11 cellular contexts compared by ENCODE assay signal in genomic region chr4:184441461-184442392, GRCh38. TPM values are rescaled to one million over a fixed set of nuclear protein-coding genes. Genes with fewer than 3 reads are reported as not detected.
DNase-seq lines count a peak whose midpoint lies in the region; ATAC-seq lines count a peak whose summit lies in the region.
"Had no signal": no experiment of that assay in that cellular context is flagged by ENCODE, and none has a peak within 500 bp of the region (broad histone marks: within the 10 kb centered on the region; RNA-seq: fewer than 3 reads in every experiment).

No MANE protein-coding gene starts in this region.

- H3K27ac ChIP-seq in iPS-18a (ENCODE audit: low read length): peak overlapping the region; percentile 13
- H3K27ac ChIP-seq: SK-N-MC had no signal

- no peaks in the 10 kb centered on the region for H3K9me3 ChIP-seq in iPS-18a (ENCODE audit: control insufficient read depth, low read depth, low read length)

- peaks cover 32% of the 10 kb centered on the region for H3K36me3 Mint-ChIP-seq in activated CD4-positive, alpha-beta T cell treated with anti-CD3 and anti-CD28 coated beads, Interleukin-2, amount 10 ng/mL, durations not matched to agents 24 days and 14 days (ENCODE audit: low read depth)
- peaks cover 37% of the 10 kb centered on the region for H3K36me3 Mint-ChIP-seq in stimulated activated memory B cell treated with anti-CD40 and anti-IgM and Interleukin-4, amounts not matched to agents 10 μg/mL and 1 μg/mL and 100 μg/mL, for 72 hours

- H3K27me3 Mint-ChIP-seq in activated CD4-positive, alpha-beta T cell treated with anti-CD3 and anti-CD28 coated beads, Interleukin-2, amount 10 ng/mL, durations not matched to agents 24 days and 14 days: no peaks in the 10 kb centered on the region
- no peaks in the 10 kb centered on the region for H3K27me3 Mint-ChIP-seq in stimulated activated memory B cell treated with anti-CD40 and anti-IgM and Interleukin-4, amounts not matched to agents 10 μg/mL and 1 μg/mL and 100 μg/mL, for 72 hours

- no peaks in the 10 kb centered on the region for H3K36me3 ChIP-seq in iPS-18a (ENCODE audit: control insufficient read depth, low read depth, low read length)

- peak overlapping the region; percentile 48 for H3K9ac ChIP-seq in iPS-18a (ENCODE audit: low read length)

- peak overlapping the region; percentile 13 for H3K4me3 ChIP-seq in iPS-18a (ENCODE audit: low read length)
- H3K4me3 ChIP-seq: SK-N-MC had no signal

- peak overlapping the region; percentile 43 for H3K27ac Mint-ChIP-seq in activated CD4-positive, alpha-beta T cell treated with anti-CD3 and anti-CD28 coated beads, Interleukin-2, amount 10 ng/mL, durations not matched to agents 24 days and 14 days
- peak overlapping the region; percentile 26 for H3K27ac Mint-ChIP-seq in stimulated activated memory B cell treated with anti-CD40 and anti-IgM and Interleukin-4, amounts not matched to agents 10 μg/mL and 1 μg/mL and 100 μg/mL, for 72 hours

- no peak overlapping the region for H3K4me3 Mint-ChIP-seq in activated CD4-positive, alpha-beta T cell treated with anti-CD3 and anti-CD28 coated beads, Interleukin-2, amount 10 ng/mL, durations not matched to agents 24 days and 14 days
- no peak overlapping the region for H3K4me3 Mint-ChIP-seq in stimulated activated memory B cell treated with anti-CD40 and anti-IgM and Interleukin-4, amounts not matched to agents 10 μg/mL and 1 μg/mL and 100 μg/mL, for 72 hours

- no peaks in the 10 kb centered on the region for H3K9me3 Mint-ChIP-seq in activated CD4-positive, alpha-beta T cell treated with anti-CD3 and anti-CD28 coated beads, Interleukin-2, amount 10 ng/mL, durations not matched to agents 24 days and 14 days
- no peaks in the 10 kb centered on the region for H3K9me3 Mint-ChIP-seq in stimulated activated memory B cell treated with anti-CD40 and anti-IgM and Interleukin-4, amounts not matched to agents 10 μg/mL and 1 μg/mL and 100 μg/mL, for 72 hours

- DNase-seq in activated CD4-positive, alpha-beta T cell treated with anti-CD3 and anti-CD28 coated beads, Interleukin-2, amount 10 ng/mL, durations not matched to agents 24 days and 14 days: no peak
- DNase-seq in activated CD4-positive, alpha-beta T cell treated with anti-CD3 and anti-CD28 coated beads for 1 hour: no peak
- DNase-seq in amygdala (lab: John Stamatoyannopoulos, UW) (peak in 30 of 56 donors; percentile 10 to 70 (median 36)), cerebellar cortex (ENCODE audit: low spot score) (no peak), T-helper 1 cell (no peak)
- DNase-seq: activated T-cell treated with anti-CD3 and anti-CD28 coated beads, Interleukin-2, amount 50 U/mL, for 48 hours; NCI-H187 treated with DMSO at 0.1 percent for 48 hours had no signal

- intact Hi-C loops in activated CD4-positive, alpha-beta T cell treated with anti-CD3 and anti-CD28 coated beads, Interleukin-2, amount 10 ng/mL, durations not matched to agents 24 days and 14 days (cut with micrococcal nuclease): no loop called here

- no peaks in the 10 kb centered on the region for H3K27me3 ChIP-seq in iPS-18a (ENCODE audit: control insufficient read depth, insufficient read depth, low read length)

- H3K4me1 Mint-ChIP-seq in activated CD4-positive, alpha-beta T cell treated with anti-CD3 and anti-CD28 coated beads, Interleukin-2, amount 10 ng/mL, durations not matched to agents 24 days and 14 days: peaks cover 66% of the 10 kb centered on the region
- peaks cover 88% of the 10 kb centered on the region for H3K4me1 Mint-ChIP-seq in stimulated activated memory B cell treated with anti-CD40 and anti-IgM and Interleukin-4, amounts not matched to agents 10 μg/mL and 1 μg/mL and 100 μg/mL, for 72 hours

- no peak for ATAC-seq in stimulated activated memory B cell treated with anti-CD40 and anti-IgM and Interleukin-4, amounts not matched to agents 10 μg/mL and 1 μg/mL and 100 μg/mL, for 72 hours
- no peak for ATAC-seq in activated CD4-positive, CD25-positive, alpha-beta regulatory T cell treated with anti-CD3 and anti-CD28 coated beads, Interleukin-2, amount 50 U/mL, for 24 hours

- peaks cover 26% of the 10 kb centered on the region for H3K4me1 ChIP-seq in iPS-18a (ENCODE audit: control insufficient read depth, low read depth, low read length)

RNA-seq across cellular contexts. Expression of gene IRF2, which starts 32.6 kb away (rescaled TPM):
- total RNA-seq in activated CD4-positive, alpha-beta T cell treated with anti-CD3 and anti-CD28 coated beads, Interleukin-2, amount 10 ng/mL, durations not matched to agents 24 days and 14 days: 48.7 and 50.0 TPM in 2 replicates

Comparison
In these comparisons a context has a peak if more than half of its experiments do, and no peak if none do; other contexts are left out.
1. DNase-seq: peak in amygdala (30 of 56); none in activated CD4-positive, alpha-beta T cell treated with anti-CD3 and anti-CD28 coated beads, Interleukin-2, amount 10 ng/mL, durations not matched to agents 24 days and 14 days (single experiment), activated CD4-positive, alpha-beta T cell treated with anti-CD3 and anti-CD28 coated beads for 1 hour (single experiment), cerebellar cortex (single experiment) and T-helper 1 cell (0 of 5).